In genomic region chr3:17047904-17048303, GRCh38 we compare ENCODE assay signal across 2 cellular contexts.
TF ChIP-seq lines count a peak whose summit lies in the region.

No MANE protein-coding gene starts in this region.

TF ChIP-seq in neural cell, 6 proteins besides CTCF, POLR2A, EP300 and RAD21 (continued from another document):
- no peak for TF ChIP-seq REST (IDR thresholded peaks at IDR 0.05; ENCODE audit: borderline replicate concordance)
- TF ChIP-seq MXI1 (conservative IDR thresholded peaks at IDR 0.05; ENCODE audit: poor library complexity, severe bottlenecking): no peak

TF ChIP-seq in WTC11, 78 proteins besides CTCF, POLR2A, EP300 and RAD21 (continued from another document):
- TF ChIP-seq ARID4B (CRISPR knock-in tag; IDR thresholded peaks at IDR 0.05; ENCODE audit: borderline replicate concordance) (no peak), ZNF671 (CRISPR knock-in tag; IDR thresholded peaks at IDR 0.05) (no peak)
